In genomic region chr2:53476800-53477199, GRCh38 we compare ENCODE assay signal across 1 cellular context.
TF ChIP-seq lines count a peak whose summit lies in the region.

No MANE protein-coding gene starts in this region.

TF ChIP-seq in HCT116, 20 proteins besides CTCF, POLR2A, EP300 and RAD21 (continued from another document):
- TF ChIP-seq SRF (IDR thresholded peaks at IDR 0.05; ENCODE audit: low read depth), result no peak
TF ChIP-seq in HCT116: peak in this region for 6.
